16 cellular contexts compared by ENCODE assay signal in the genomic region with DNA sequence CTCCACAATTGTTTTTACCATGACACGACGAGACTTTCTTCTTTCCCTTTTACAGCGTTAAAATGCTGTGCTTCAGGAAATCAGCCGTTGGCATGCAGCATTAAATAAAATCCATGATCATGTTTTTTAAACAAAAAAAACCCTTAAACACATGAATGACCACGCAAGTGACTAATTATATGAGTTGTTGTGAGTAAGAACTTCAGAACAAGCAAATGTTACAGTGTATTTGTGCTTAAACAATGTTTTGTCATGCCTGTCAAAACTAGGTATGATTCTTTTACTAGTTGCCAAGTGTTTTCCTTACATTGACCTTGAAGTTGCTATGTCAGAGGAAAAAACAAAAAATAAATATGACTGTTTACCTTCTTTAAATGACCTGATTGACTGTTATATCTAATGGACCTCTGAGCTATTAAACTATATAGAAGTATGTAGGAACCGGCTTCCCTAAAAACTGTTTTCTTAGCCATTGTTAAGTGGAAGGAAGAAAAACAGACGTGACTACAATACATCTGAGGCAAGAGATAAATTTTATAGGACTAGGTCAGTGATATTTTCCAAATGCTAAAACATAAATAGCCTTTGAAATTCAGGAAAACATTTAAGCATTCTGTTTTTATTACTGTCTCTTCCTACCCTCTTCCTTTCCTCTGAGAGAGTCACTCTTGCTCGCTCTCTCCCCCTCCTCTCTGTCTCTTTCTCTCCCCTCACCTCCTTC.
DNase-seq lines count a peak whose midpoint lies in the region; ATAC-seq and TF ChIP-seq lines count a peak whose summit lies in the region.
"Had no signal": no experiment of that assay in that cellular context is flagged by ENCODE, and none has a peak within 500 bp of the region (broad histone marks: within the 10 kb centered on the region; RNA-seq: fewer than 3 reads in every experiment).

No MANE protein-coding gene starts in this region.

- H2AFZ ChIP-seq in PC-3 (ENCODE audit: low read length), result no peak overlapping the region
- no peak overlapping the region for H2AFZ ChIP-seq in mesenchymal stem cell (ENCODE audit: low read depth, low read length)

- H3K27me3 ChIP-seq in PC-3 (ENCODE audit: low read length) (no peaks in the 10 kb centered on the region), mesenchymal stem cell (ENCODE audit: control insufficient read depth in 1 of 2, insufficient read depth in 1 of 2, low read length in 2 of 2) (no peaks in the 10 kb centered on the region), thyroid gland (no peaks in the 10 kb centered on the region)
- H3K27me3 ChIP-seq: cardiac muscle cell, left lung had no signal

- H3K4ac ChIP-seq in mesenchymal stem cell (ENCODE audit: low read depth in 1 of 2, low read length in 2 of 2), result no peak overlapping the region

- H2BK12ac ChIP-seq in mesenchymal stem cell (ENCODE audit: low read length in 2 of 2), result no peak overlapping the region

- no peaks in the 10 kb centered on the region for H4K20me1 ChIP-seq in PC-3 (ENCODE audit: low read length)

- H3K9me3 ChIP-seq in PC-3 (ENCODE audit: low read length) (no peaks in the 10 kb centered on the region), mesenchymal stem cell (ENCODE audit: control insufficient read depth, low read length) (no peaks in the 10 kb centered on the region), thyroid gland (no peaks in the 10 kb centered on the region), mucosa of descending colon (no peaks in the 10 kb centered on the region)
- H3K9me3 ChIP-seq: left lung had no signal

- H3K18ac ChIP-seq in mesenchymal stem cell (ENCODE audit: low read depth in 1 of 2, low read length in 2 of 2), result no peak overlapping the region

- H3K4me3 ChIP-seq in PC-3 (ENCODE audit: low read length) (no peak overlapping the region; the same call in 1 of the 2 replicates), coronary artery (peak overlapping the region; percentile 11), mesenchymal stem cell (ENCODE audit: insufficient read depth in 1 of 2, low read depth in 1 of 2, low read length in 2 of 2) (no peak overlapping the region), thyroid gland (replicated peaks in 1 of 3) (no peak overlapping the region), mucosa of descending colon (no peak overlapping the region)
- H3K4me3 ChIP-seq: cardiac muscle cell, left lung had no signal

- TF ChIP-seq CTCF in PC-3 (conservative IDR thresholded peaks at IDR 0.05; ENCODE audit: low read depth, low read length) (no peak), coronary artery (IDR thresholded peaks at IDR 0.05) (no peak), thyroid gland (IDR thresholded peaks at IDR 0.05) (no peak), mucosa of descending colon (IDR thresholded peaks at IDR 0.05) (no peak)

- H4K91ac ChIP-seq in mesenchymal stem cell (ENCODE audit: low read length), result no peak overlapping the region

- H3K9me2 ChIP-seq in PC-3 (replicated peaks; ENCODE audit: low read length), result no peaks in the 10 kb centered on the region

- no peak overlapping the region for H2BK120ac ChIP-seq in mesenchymal stem cell (ENCODE audit: low read depth, low read length)

- no peak overlapping the region for H2BK5ac ChIP-seq in mesenchymal stem cell (ENCODE audit: low read depth, low read length, poor library complexity, severe bottlenecking)

- H4K8ac ChIP-seq in mesenchymal stem cell (ENCODE audit: low read length), result no peak overlapping the region

- WGBS in mesenchymal stem cell, result 66% methylated on average over 7 of the region's 8 CpGs
- WGBS in thyroid gland, 2 donors, result 31 to 33% methylated on average over 8 of the region's 8 CpGs

- no peaks in the 10 kb centered on the region for H3K79me1 ChIP-seq in mesenchymal stem cell (replicated peaks; ENCODE audit: low read length, poor library complexity, severe bottlenecking)

- peak; percentile 57 for DNase-seq in PC-3
- no peak for DNase-seq in coronary artery (ENCODE audit: low spot score)
- no peak for DNase-seq in mesenchymal stem cell
- DNase-seq in thyroid gland, result no peak
- no peak for DNase-seq in mucosa of descending colon
- DNase-seq in NCI-H510A (lab: John Stamatoyannopoulos, UW), result no peak
- no peak for DNase-seq in activated T-cell treated with anti-CD3 and anti-CD28 coated beads, Interleukin-2, amount 50 U/mL, for 48 hours
- DNase-seq: activated CD4-positive, alpha-beta T cell treated with anti-CD3 and anti-CD28 coated beads, Interleukin-2, amount 50 U/mL, for 48 hours; activated T-cell treated with anti-CD3 and anti-CD28 coated beads, Interleukin-2, amount 50 U/mL, for 4 hours; HCEC 1CT; Kasumi-1; left lung; naive B cell; NCI-H774; stimulated activated CD4-positive, alpha-beta T cell treated with anti-CD3 and anti-CD28 coated beads, Interleukin-1b, Interleukin-23, amount 100 ng/mL, for 48 hours had no signal

- H3K27ac ChIP-seq in PC-3 (ENCODE audit: low read length) (peak overlapping the region; percentile 33), coronary artery (peak overlapping the region in 1 of 2 donors; percentile 16), mesenchymal stem cell (ENCODE audit: low read length, poor library complexity, severe bottlenecking) (peak overlapping the region; percentile 48), thyroid gland (peak overlapping the region in 2 of 3 donors; percentile 53 to 72)

- H3K9ac ChIP-seq in PC-3 (ENCODE audit: low read length) (no peak overlapping the region), mesenchymal stem cell (ENCODE audit: low read length) (no peak overlapping the region)

- H3K4me2 ChIP-seq in PC-3 (ENCODE audit: low read length), result peak overlapping the region; percentile 52
- H3K4me2 ChIP-seq in mesenchymal stem cell (ENCODE audit: low read length, poor library complexity, severe bottlenecking), result no peak overlapping the region

- ATAC-seq in PC-3 (peak; percentile 77), mucosa of descending colon (no peak)
- ATAC-seq: activated T-cell treated with anti-CD3 and anti-CD28 coated beads, Interleukin-2, amount 50 U/mL, for 4 hours had no signal

- H3F3A ChIP-seq in PC-3 (ENCODE audit: low read length, unreplicated experiment), result no peaks in the 10 kb centered on the region

- no peaks in the 10 kb centered on the region for H3K79me2 ChIP-seq in PC-3 (ENCODE audit: low read length)

- H3K23ac ChIP-seq in mesenchymal stem cell (ENCODE audit: low read length in 2 of 2), result no peak overlapping the region

- TF ChIP-seq POLR2A in thyroid gland (IDR thresholded peaks at IDR 0.05), result no peak

- CTCF ChIA-PET in PC-3 (lab: Charles Lee), result interaction anchor here (0.7 kb wide), 1 partner anchor 102 kb away, joined by 3 read pairs; no protein-coding TSS in a partner anchor

- H3K36me3 ChIP-seq in PC-3 (ENCODE audit: low read depth, low read length), result peaks cover 4% of the 10 kb centered on the region; the same call in 1 of the 2 replicates
- H3K36me3 ChIP-seq in mesenchymal stem cell (ENCODE audit: control insufficient read depth in 1 of 2, insufficient read depth in 2 of 2, low read depth in 1 of 2, low read length in 2 of 2), result peaks cover 0 to 3% of the 10 kb centered on the region in 2 experiments
- H3K36me3 ChIP-seq in thyroid gland, result no peaks in the 10 kb centered on the region
- H3K36me3 ChIP-seq in mucosa of descending colon (ENCODE audit: low read depth), result no peaks in the 10 kb centered on the region
- H3K36me3 ChIP-seq: left lung had no signal

- H3K14ac ChIP-seq in mesenchymal stem cell (ENCODE audit: low read length in 2 of 2), result no peak overlapping the region

- POLR2A ChIA-PET in PC-3 (lab: Charles Lee; ENCODE audit: unreplicated experiment), result no interaction called here

- H3K4me1 ChIP-seq in PC-3 (ENCODE audit: insufficient read depth, low read length) (peaks cover 28% of the 10 kb centered on the region), mesenchymal stem cell (ENCODE audit: control insufficient read depth, insufficient read depth, low read depth, low read length) (peaks cover 2% of the 10 kb centered on the region), thyroid gland (peaks cover 33% of the 10 kb centered on the region in 2 donors), mucosa of descending colon (ENCODE audit: low read depth) (peaks cover 2% of the 10 kb centered on the region)
- H3K4me1 ChIP-seq: left lung had no signal

- intact Hi-C loops in PC-3 (cut with micrococcal nuclease) (loop anchor here (10.0 kb wide), 2 partner anchors 59 to 141 kb away; no protein-coding TSS in a partner anchor), thyroid gland (cut with DNase I) (no loop called here), mucosa of descending colon (cut with DNase I, micrococcal nuclease) (no loop called here)

- BruUV-seq in PC-3 (replicated peaks; lab: Mats Ljungman, UMichigan), result no TSS peak

- no peak overlapping the region for H2BK15ac ChIP-seq in mesenchymal stem cell (ENCODE audit: low read depth, poor library complexity, severe bottlenecking)

- no peak overlapping the region for H2AK5ac ChIP-seq in mesenchymal stem cell (ENCODE audit: low read length, severe bottlenecking)
